ENCODE assay signal across 1 cellular context in genomic region chr5:39167141-39167972, GRCh38.
A peak's percentile ranks its signal among the peaks of the same experiment; 100 is the strongest.
TF ChIP-seq lines count a peak whose summit lies in the region.

No MANE protein-coding gene starts in this region.

TF ChIP-seq in K562, 482 proteins besides CTCF, POLR2A, EP300 and RAD21 (continued from another document and continues in another):
- TF ChIP-seq YY1 (IDR thresholded peaks at IDR 0.05; ENCODE audit: borderline replicate concordance in 1 of 3, control insufficient read depth in 1 of 3, extremely low read depth in 1 of 3, insufficient read depth in 3 of 3, insufficient read length in 1 of 3, insufficient replicate concordance in 2 of 3, low read depth in 1 of 3, low read length in 2 of 3) (no peak), ZHX1 (conservative IDR thresholded peaks at IDR 0.05; ENCODE audit: low read length) (no peak), TCF3 (CRISPR knock-in tag; IDR thresholded peaks at IDR 0.05) (peak; percentile 74), CSDE1 (IDR thresholded peaks at IDR 0.05) (no peak), RERE (CRISPR knock-in tag; IDR thresholded peaks at IDR 0.05; ENCODE audit: borderline replicate concordance) (no peak), SNAPC5 (CRISPR knock-in tag; IDR thresholded peaks at IDR 0.05) (no peak), RBM22 (IDR thresholded peaks at IDR 0.05; ENCODE audit: low read depth, low read length, poor library complexity, severe bottlenecking) (no peak), E2F5 (CRISPR knock-in tag; IDR thresholded peaks at IDR 0.05) (no peak), MAFF (IDR thresholded peaks at IDR 0.05; ENCODE audit: low read length) (peak; percentile 10; the same call in 1 of the 2 replicates), ZFP91 (CRISPR knock-in tag; IDR thresholded peaks at IDR 0.05) (no peak), ZNF584 (CRISPR knock-in tag; IDR thresholded peaks at IDR 0.05; ENCODE audit: low read depth) (no peak), NUFIP1 (IDR thresholded peaks at IDR 0.05; ENCODE audit: partially characterized antibody) (no peak), ZNF143 (CRISPR knock-in tag; IDR thresholded peaks at IDR 0.05) (no peak), ZNF766 (CRISPR knock-in tag; conservative IDR thresholded peaks at IDR 0.05) (no peak), TGIF2 (CRISPR knock-in tag; IDR thresholded peaks at IDR 0.05) (no peak), PHF8 (IDR thresholded peaks at IDR 0.05; ENCODE audit: borderline replicate concordance, low read length) (no peak), AFF4 (CRISPR knock-in tag; IDR thresholded peaks at IDR 0.05) (no peak), GTF2B (IDR thresholded peaks at IDR 0.05; ENCODE audit: extremely low read depth, insufficient read length) (no peak), CLOCK (CRISPR knock-in tag; IDR thresholded peaks at IDR 0.05; ENCODE audit: borderline replicate concordance) (no peak), SAP30 (IDR thresholded peaks at IDR 0.05; ENCODE audit: borderline replicate concordance, insufficient read depth, low read depth, low read length, poor library complexity, severe bottlenecking) (no peak), RCOR1 (IDR thresholded peaks at IDR 0.05; ENCODE audit: borderline replicate concordance in 1 of 2, low read depth in 2 of 2, low read length in 2 of 2) (peak in 1 of 2 experiments; percentile 72; a peak in 2 of 4 replicates), UBTF (IDR thresholded peaks at IDR 0.05; ENCODE audit: borderline replicate concordance in 1 of 2, low read depth in 2 of 2, low read length in 2 of 2) (no peak), TAF7 (tag; IDR thresholded peaks at IDR 0.05) (no peak), POLR2H (tag; IDR thresholded peaks at IDR 0.05; ENCODE audit: low read depth) (no peak), MTA2 (IDR thresholded peaks at IDR 0.05; ENCODE audit: low read depth) (peak; percentile 48), CBX5 (IDR thresholded peaks at IDR 0.05; ENCODE audit: borderline replicate concordance, low read depth) (no peak), ATF7 (IDR thresholded peaks at IDR 0.05) (no peak), CBX2 (IDR thresholded peaks at IDR 0.05; ENCODE audit: insufficient read depth, low read length, poor library complexity, severe bottlenecking) (no peak), USF1 (CRISPR knock-in tag; IDR thresholded peaks at IDR 0.05) (no peak), ZBTB8A (IDR thresholded peaks at IDR 0.05; ENCODE audit: partially characterized antibody) (no peak), ZNF253 (CRISPR knock-in tag; conservative IDR thresholded peaks at IDR 0.05) (no peak), RAD51 (IDR thresholded peaks at IDR 0.05; ENCODE audit: borderline replicate concordance, low read depth) (no peak), MAFG (tag; conservative IDR thresholded peaks at IDR 0.05) (no peak)
